Comparison of ENCODE assay signal across 2 cellular contexts in the genomic region with DNA sequence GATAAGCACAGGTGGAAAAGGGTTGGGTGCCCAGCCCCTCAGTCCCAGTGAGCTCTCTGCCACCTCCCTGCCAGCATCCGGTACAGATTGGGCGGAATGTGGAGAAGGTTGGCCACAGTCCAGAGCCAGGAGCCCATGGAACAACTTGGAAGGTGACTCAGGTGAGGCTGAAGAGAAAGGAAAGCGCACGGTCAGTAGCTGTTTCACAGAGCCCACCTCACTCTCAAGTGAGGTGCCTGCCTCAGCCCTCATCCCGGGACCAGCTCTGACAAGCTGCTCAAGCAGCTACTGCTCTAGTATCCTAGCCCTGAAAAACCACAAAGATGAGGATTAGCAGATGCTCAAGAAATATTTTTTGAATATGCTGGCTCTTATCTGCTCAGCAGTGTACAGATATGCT.
A peak's percentile ranks its signal among the peaks of the same experiment; 100 is the strongest.
TF ChIP-seq lines count a peak whose summit lies in the region.

No MANE protein-coding gene starts in this region.

TF ChIP-seq in K562, 482 proteins besides CTCF, POLR2A, EP300 and RAD21:
- TF ChIP-seq ZNF431 (CRISPR knock-in tag; IDR thresholded peaks at IDR 0.05): no peak
- TF ChIP-seq POLR2G (IDR thresholded peaks at IDR 0.05; ENCODE audit: low read depth, low read length): 0 out of 2 replicates have a peak, but pooled peaks have one; percentile 4
- TF ChIP-seq, protein P1, sequence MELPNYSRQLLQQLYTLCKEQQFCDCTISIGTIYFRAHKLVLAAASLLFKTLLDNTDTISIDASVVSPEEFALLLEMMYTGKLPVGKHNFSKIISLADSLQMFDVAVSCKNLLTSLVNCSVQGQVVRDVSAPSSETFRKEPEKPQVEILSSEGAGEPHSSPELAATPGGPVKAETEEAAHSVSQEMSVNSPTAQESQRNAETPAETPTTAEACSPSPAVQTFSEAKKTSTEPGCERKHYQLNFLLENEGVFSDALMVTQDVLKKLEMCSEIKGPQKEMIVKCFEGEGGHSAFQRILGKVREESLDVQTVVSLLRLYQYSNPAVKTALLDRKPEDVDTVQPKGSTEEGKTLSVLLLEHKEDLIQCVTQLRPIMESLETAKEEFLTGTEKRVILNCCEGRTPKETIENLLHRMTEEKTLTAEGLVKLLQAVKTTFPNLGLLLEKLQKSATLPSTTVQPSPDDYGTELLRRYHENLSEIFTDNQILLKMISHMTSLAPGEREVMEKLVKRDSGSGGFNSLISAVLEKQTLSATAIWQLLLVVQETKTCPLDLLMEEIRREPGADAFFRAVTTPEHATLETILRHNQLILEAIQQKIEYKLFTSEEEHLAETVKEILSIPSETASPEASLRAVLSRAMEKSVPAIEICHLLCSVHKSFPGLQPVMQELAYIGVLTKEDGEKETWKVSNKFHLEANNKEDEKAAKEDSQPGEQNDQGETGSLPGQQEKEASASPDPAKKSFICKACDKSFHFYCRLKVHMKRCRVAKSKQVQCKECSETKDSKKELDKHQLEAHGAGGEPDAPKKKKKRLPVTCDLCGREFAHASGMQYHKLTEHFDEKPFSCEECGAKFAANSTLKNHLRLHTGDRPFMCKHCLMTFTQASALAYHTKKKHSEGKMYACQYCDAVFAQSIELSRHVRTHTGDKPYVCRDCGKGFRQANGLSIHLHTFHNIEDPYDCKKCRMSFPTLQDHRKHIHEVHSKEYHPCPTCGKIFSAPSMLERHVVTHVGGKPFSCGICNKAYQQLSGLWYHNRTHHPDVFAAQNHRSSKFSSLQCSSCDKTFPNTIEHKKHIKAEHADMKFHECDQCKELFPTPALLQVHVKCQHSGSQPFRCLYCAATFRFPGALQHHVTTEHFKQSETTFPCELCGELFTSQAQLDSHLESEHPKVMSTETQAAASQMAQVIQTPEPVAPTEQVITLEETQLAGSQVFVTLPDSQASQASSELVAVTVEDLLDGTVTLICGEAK (IDR thresholded peaks at IDR 0.05): no peak
- TF ChIP-seq, protein P1 (CRISPR knock-in tag; IDR thresholded peaks at IDR 0.05): no peak
- TF ChIP-seq FUS (optimal IDR thresholded peaks at IDR 0.05; ENCODE audit: low read depth, low read length): no peak
- TF ChIP-seq POLR3G (IDR thresholded peaks at IDR 0.05; ENCODE audit: extremely low read depth, insufficient read length, insufficient replicate concordance): no peak
- TF ChIP-seq ZNF699 (CRISPR knock-in tag; IDR thresholded peaks at IDR 0.05; ENCODE audit: insufficient replicate concordance): no peak
- TF ChIP-seq ZNF121 (CRISPR knock-in tag; conservative IDR thresholded peaks at IDR 0.05): no peak
- TF ChIP-seq, protein P2, sequence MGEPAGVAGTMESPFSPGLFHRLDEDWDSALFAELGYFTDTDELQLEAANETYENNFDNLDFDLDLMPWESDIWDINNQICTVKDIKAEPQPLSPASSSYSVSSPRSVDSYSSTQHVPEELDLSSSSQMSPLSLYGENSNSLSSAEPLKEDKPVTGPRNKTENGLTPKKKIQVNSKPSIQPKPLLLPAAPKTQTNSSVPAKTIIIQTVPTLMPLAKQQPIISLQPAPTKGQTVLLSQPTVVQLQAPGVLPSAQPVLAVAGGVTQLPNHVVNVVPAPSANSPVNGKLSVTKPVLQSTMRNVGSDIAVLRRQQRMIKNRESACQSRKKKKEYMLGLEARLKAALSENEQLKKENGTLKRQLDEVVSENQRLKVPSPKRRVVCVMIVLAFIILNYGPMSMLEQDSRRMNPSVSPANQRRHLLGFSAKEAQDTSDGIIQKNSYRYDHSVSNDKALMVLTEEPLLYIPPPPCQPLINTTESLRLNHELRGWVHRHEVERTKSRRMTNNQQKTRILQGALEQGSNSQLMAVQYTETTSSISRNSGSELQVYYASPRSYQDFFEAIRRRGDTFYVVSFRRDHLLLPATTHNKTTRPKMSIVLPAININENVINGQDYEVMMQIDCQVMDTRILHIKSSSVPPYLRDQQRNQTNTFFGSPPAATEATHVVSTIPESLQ (CRISPR knock-in tag; IDR thresholded peaks at IDR 0.05): no peak

TF ChIP-seq in SK-N-SH, 30 proteins besides CTCF, POLR2A, EP300 and RAD21:
- no peak for TF ChIP-seq NFIC (IDR thresholded peaks at IDR 0.05; ENCODE audit: borderline replicate concordance)
- TF ChIP-seq GATA2 (CRISPR knock-in tag; IDR thresholded peaks at IDR 0.05): no peak
- no peak for TF ChIP-seq YY1 (IDR thresholded peaks at IDR 0.05; ENCODE audit: low read depth)
- no peak for TF ChIP-seq GABPA (IDR thresholded peaks at IDR 0.05; ENCODE audit: low read depth)
- TF ChIP-seq CHD2 (IDR thresholded peaks at IDR 0.05; ENCODE audit: low read length, partially characterized antibody): no peak
